ENCODE assay signal across 8 cellular contexts in the genomic region with DNA sequence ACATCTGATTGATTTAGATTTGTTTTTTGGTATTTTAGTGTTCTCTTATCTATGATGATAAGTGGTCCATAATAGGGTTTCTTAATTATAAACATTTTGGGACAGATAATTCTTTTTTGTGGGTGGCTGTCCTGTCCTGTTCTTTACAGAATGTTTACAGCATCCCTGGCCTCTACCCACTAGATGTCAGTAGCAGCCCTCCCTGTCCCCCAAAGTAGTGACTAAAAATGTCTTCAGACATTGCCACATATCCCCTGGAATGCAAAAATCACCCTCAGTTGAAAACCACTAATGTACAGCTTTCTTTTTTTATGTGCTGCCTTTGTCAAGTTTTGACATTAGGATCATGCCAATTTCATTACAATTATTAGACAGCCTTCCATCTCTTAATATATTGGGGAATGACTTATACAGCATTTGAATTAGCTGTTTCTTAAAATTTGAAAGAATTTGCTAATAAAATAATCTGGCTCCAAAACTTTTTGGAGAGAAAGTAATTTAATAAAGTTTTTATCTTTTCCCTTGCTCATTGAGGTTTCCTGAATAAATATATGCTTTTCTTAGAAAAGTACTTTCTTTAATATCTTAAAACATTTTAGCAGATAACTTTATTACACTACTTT. TPM values are rescaled to one million over a fixed set of nuclear protein-coding genes. Genes with fewer than 3 reads are reported as not detected.
DNase-seq lines count a peak whose midpoint lies in the region; ATAC-seq and TF ChIP-seq lines count a peak whose summit lies in the region.

No MANE protein-coding gene starts in this region.

- no peak overlapping the region for H3K4me3 Mint-ChIP-seq in CD14-positive monocyte
- H3K4me3 Mint-ChIP-seq in activated T-cell treated with anti-CD3 and anti-CD28 coated beads, Interleukin-2, amount 50 U/mL, for 72 hours = no peak overlapping the region

- H3K36me3 ChIP-seq in stomach = peaks cover 0 to 75% (median 56%) of the 10 kb centered on the region in 4 donors

- H3K4me3 ChIP-seq in stomach = no peak overlapping the region

- no peaks in the 10 kb centered on the region for H3K9me3 ChIP-seq in stomach

- TF ChIP-seq CTCF in CD14-positive monocyte (IDR thresholded peaks at IDR 0.05) (peak; percentile 83), stomach (IDR thresholded peaks at IDR 0.05) (peak in 1 of 7 experiments; percentile 19)

- H3K27me3 Mint-ChIP-seq in CD14-positive monocyte (ENCODE audit: low read depth in 3 of 3) = no peaks in the 10 kb centered on the region
- no peaks in the 10 kb centered on the region for H3K27me3 Mint-ChIP-seq in activated T-cell treated with anti-CD3 and anti-CD28 coated beads, Interleukin-2, amount 50 U/mL, for 72 hours (ENCODE audit: low read depth)

- H3K27ac ChIP-seq in stomach = no peak overlapping the region

- no peaks in the 10 kb centered on the region for H3K27me3 ChIP-seq in stomach

- H3K9me3 Mint-ChIP-seq in CD14-positive monocyte = peaks cover 0 to 3% (median 0%) of the 10 kb centered on the region in 7 donors
- H3K9me3 Mint-ChIP-seq in activated T-cell treated with anti-CD3 and anti-CD28 coated beads, Interleukin-2, amount 50 U/mL, for 72 hours = no peaks in the 10 kb centered on the region

- intact Hi-C loops in CD14-positive monocyte (cut with micrococcal nuclease) = loop anchor here in 1 of 2 donors (5.0 kb wide), 1 partner anchor 109 kb away; no protein-coding TSS in a partner anchor
- intact Hi-C loops in stomach (cut with DNase I; ENCODE audit: low total_unique reads) = loop anchor here (10.0 kb wide), 1 partner anchor 117 kb away; no protein-coding TSS in a partner anchor

- ATAC-seq in GM19372 (IDR thresholded peaks at IDR 0.05; ENCODE audit: low read depth, unreplicated experiment) = peak; percentile 44
- ATAC-seq in activated T-cell treated with anti-CD3 and anti-CD28 coated beads, Interleukin-2, amount 50 U/mL, for 72 hours (replicated peaks in 1 of 2) = peak; percentile 68 to 70
- peak; percentile 76 for ATAC-seq in stimulated activated naive CD8-positive, alpha-beta T cell treated with anti-CD3 and anti-CD28 coated beads, Interleukin-15, Interleukin-2, amounts not matched to agents 100 U/mL and 50 U/mL, for 24 hours

- H3K27ac Mint-ChIP-seq in CD14-positive monocyte = peak overlapping the region in 3 of 7 donors; percentile 37 to 80 (median 54)
- peak overlapping the region; percentile 50 for H3K27ac Mint-ChIP-seq in activated T-cell treated with anti-CD3 and anti-CD28 coated beads, Interleukin-2, amount 50 U/mL, for 72 hours

- TF ChIP-seq EP300 in stomach (IDR thresholded peaks at IDR 0.05) = no peak

- H3K4me1 ChIP-seq in stomach = peaks cover 0 to 52% (median 13%) of the 10 kb centered on the region in 4 donors

- TF ChIP-seq POLR2A in stomach (IDR thresholded peaks at IDR 0.05) = no peak

- H3K4me1 Mint-ChIP-seq in CD14-positive monocyte = peaks cover 27% of the 10 kb centered on the region
- peaks cover 71% of the 10 kb centered on the region for H3K4me1 Mint-ChIP-seq in activated T-cell treated with anti-CD3 and anti-CD28 coated beads, Interleukin-2, amount 50 U/mL, for 72 hours (ENCODE audit: low read depth)

- H3K36me3 Mint-ChIP-seq in CD14-positive monocyte = peaks cover 87 to 96% of the 10 kb centered on the region in 2 donors
- H3K36me3 Mint-ChIP-seq in activated T-cell treated with anti-CD3 and anti-CD28 coated beads, Interleukin-2, amount 50 U/mL, for 72 hours (ENCODE audit: insufficient read depth in 2 of 2) = peaks cover 14 to 42% of the 10 kb centered on the region in 2 donors

- DNase-seq in CD14-positive monocyte (ENCODE audit: low spot score) = no peak
- DNase-seq in NCI-H460 (ENCODE audit: extremely low read depth, low read depth) = peak; percentile 50
- peak; percentile 49 to 63 for DNase-seq in activated T-cell treated with anti-CD3 and anti-CD28 coated beads, Interleukin-2, amount 50 U/mL, for 72 hours
- peak; percentile 55 for DNase-seq in hepatic stellate cell (ENCODE audit: low spot score)
- DNase-seq in stimulated activated naive CD8-positive, alpha-beta T cell treated with anti-CD3 and anti-CD28 coated beads, Interleukin-15, Interleukin-2, amounts not matched to agents 100 U/mL and 50 U/mL, for 24 hours = no peak
- DNase-seq in NCI-H446 (lab: John Stamatoyannopoulos, UW) = no peak
- no peak for DNase-seq in stomach

RNA-seq across cellular contexts. Expression of gene WIPF1, which starts 19.5 kb away (rescaled TPM):
- 10 to 100 TPM; 43.9 to 74.3 TPM for polyA plus RNA-seq in CD14-positive monocyte
- 2.3 and 3.2 TPM in 2 replicates for total RNA-seq in NCI-H460 (2014; rRNA removed; shearing (Covaris generic))
- 0.24 and 0.31 TPM in 2 replicates for polyA plus RNA-seq in NCI-H460 (2014; cell fraction: nucleus; rRNA removed)
- 100 to 1,000 TPM; 198 to 237 TPM for total RNA-seq in activated T-cell treated with anti-CD3 and anti-CD28 coated beads, Interleukin-2, amount 50 U/mL, for 72 hours
- 10 to 100 TPM in 4 of 5 donors, 1 to 10 TPM in 1; 9.4 to 43.8 (median 28.3) TPM for total RNA-seq in stomach
- 10 to 100 TPM in 2 of 3 donors, 1 to 10 TPM in 1; 8.8 to 22.3 (median 21.7) TPM for polyA plus RNA-seq in stomach

Comparison
In these comparisons a context has a peak if more than half of its experiments do, and no peak if none do; other contexts are left out.
1. DNase-seq: peak in NCI-H460 (single experiment), activated T-cell treated with anti-CD3 and anti-CD28 coated beads, Interleukin-2, amount 50 U/mL, for 72 hours (2 of 2) and hepatic stellate cell (single experiment); none in CD14-positive monocyte (single experiment), stimulated activated naive CD8-positive, alpha-beta T cell treated with anti-CD3 and anti-CD28 coated beads, Interleukin-15, Interleukin-2, amounts not matched to agents 100 U/mL and 50 U/mL, for 24 hours (single experiment), NCI-H446 (0 of 2) and stomach (single experiment).
2. RNA of gene WIPF1, which starts 19.5 kb away (total RNA-seq): 198 to 237 TPM in activated T-cell treated with anti-CD3 and anti-CD28 coated beads, Interleukin-2, amount 50 U/mL, for 72 hours; 9.4 to 43.8 TPM in stomach and 2.3 to 3.2 TPM in NCI-H460; every median in the first group is over 4 times any median in the second.
3. Peak in every context shown above with its lines, with median percentiles within 50 percentile points of each other: ATAC-seq.